Comparison of ENCODE assay signal across 8 cellular contexts in genomic region chr14:104680806-104681688, GRCh38. TPM values are rescaled to one million over a fixed set of nuclear protein-coding genes. Genes with fewer than 3 reads are reported as not detected.
DNase-seq lines count a peak whose midpoint lies in the region; FAIRE-seq and TF ChIP-seq lines count a peak whose summit lies in the region.

No MANE protein-coding gene starts in this region.

- CTCF ChIA-PET in Calu3 (lab: Charles Lee) = interaction anchor here (0.6 to 4.0 kb wide), 7 partner anchors 8 to 35 kb away, joined by 3 to 47 read pairs (median 5); partner anchors contain the start of gene INF2

- peak overlapping the region; percentile 44 for H3K4me3 ChIP-seq in epithelial cell of proximal tubule (ENCODE audit: low read depth, low read length)

- intact Hi-C loops in Calu3 (cut with micrococcal nuclease; ENCODE audit: unreplicated experiment) = loop anchor here (2.0 to 5.0 kb wide), 2 partner anchors 14 to 34 kb away; no protein-coding TSS in a partner anchor

- FAIRE-seq in H54 (lab: Jason Lieb, UNC) = peak; percentile 68
- peak; percentile 8 for FAIRE-seq in RCC 7860 (lab: Jason Lieb, UNC)

- H3K36me3 Mint-ChIP-seq in Calu3 (ENCODE audit: insufficient read depth, unreplicated experiment) = peaks cover 40% of the 10 kb centered on the region

- peak overlapping the region; percentile 76 for H3K4me3 Mint-ChIP-seq in Calu3 (ENCODE audit: low read depth, unreplicated experiment)

- DNase-seq in Calu3 (peak; percentile 74), H54 (ENCODE audit: insufficient read length, low spot score) (peak; percentile 75), RCC 7860 (ENCODE audit: low spot score) (peak; percentile 71), epithelial cell of proximal tubule (ENCODE audit: low read depth) (no peak), middle frontal gyrus (ENCODE audit: extremely low spot score, low spot score) (peak; percentile 78), NCI-H2029 (lab: John Stamatoyannopoulos, UW) (no peak), NCI-H146 (lab: John Stamatoyannopoulos, UW) (no peak), NCI-H1417 (lab: John Stamatoyannopoulos, UW) (no peak)

- peaks cover 73% of the 10 kb centered on the region for H3K4me1 Mint-ChIP-seq in Calu3 (ENCODE audit: low read depth, unreplicated experiment)

- peak overlapping the region; percentile 99 for H3K27ac Mint-ChIP-seq in Calu3 (ENCODE audit: unreplicated experiment)

- H3K9me3 Mint-ChIP-seq in Calu3 (ENCODE audit: low read depth, unreplicated experiment) = no peaks in the 10 kb centered on the region

- no peaks in the 10 kb centered on the region for H3K27me3 Mint-ChIP-seq in Calu3 (ENCODE audit: unreplicated experiment)

- no peak; the same call in 1 of the 2 replicates for TF ChIP-seq POLR2A in H54 (IDR thresholded peaks at IDR 0.05; ENCODE audit: low read depth, low read length)

- BruUV-seq in Calu3 (replicated peaks; lab: Mats Ljungman, UMichigan) = TSS peak; percentile 73

- no peak for TF ChIP-seq CTCF in Calu3 (IDR thresholded peaks at IDR 0.05; ENCODE audit: unreplicated experiment)
- peak; percentile 40 for TF ChIP-seq CTCF in epithelial cell of proximal tubule (conservative IDR thresholded peaks at IDR 0.05; ENCODE audit: low read depth, low read length)

RNA-seq across cellular contexts. Expression of gene INF2, which starts 8.4 kb away (rescaled TPM):
- total RNA-seq in Calu3 (2022) (208 and 220 TPM in 2 replicates), epithelial cell of proximal tubule (100 and 130 TPM in 2 replicates)

RNA-seq across cellular contexts. Expression of gene ADSS1, which starts 43.0 kb away (rescaled TPM):
- total RNA-seq in Calu3 (2022) (8.6 and 10.0 TPM in 2 replicates), epithelial cell of proximal tubule (1.7 and 2.3 TPM in 2 replicates)

Comparison
In these comparisons a context has a peak if more than half of its experiments do, and no peak if none do; other contexts are left out.
1. DNase-seq: peak in Calu3 (single experiment), H54 (single experiment), RCC 7860 (single experiment) and middle frontal gyrus (single experiment); none in epithelial cell of proximal tubule (single experiment), NCI-H2029 (single experiment), NCI-H146 (single experiment) and NCI-H1417 (0 of 3).